8 cellular contexts compared by ENCODE assay signal in the genomic region with DNA sequence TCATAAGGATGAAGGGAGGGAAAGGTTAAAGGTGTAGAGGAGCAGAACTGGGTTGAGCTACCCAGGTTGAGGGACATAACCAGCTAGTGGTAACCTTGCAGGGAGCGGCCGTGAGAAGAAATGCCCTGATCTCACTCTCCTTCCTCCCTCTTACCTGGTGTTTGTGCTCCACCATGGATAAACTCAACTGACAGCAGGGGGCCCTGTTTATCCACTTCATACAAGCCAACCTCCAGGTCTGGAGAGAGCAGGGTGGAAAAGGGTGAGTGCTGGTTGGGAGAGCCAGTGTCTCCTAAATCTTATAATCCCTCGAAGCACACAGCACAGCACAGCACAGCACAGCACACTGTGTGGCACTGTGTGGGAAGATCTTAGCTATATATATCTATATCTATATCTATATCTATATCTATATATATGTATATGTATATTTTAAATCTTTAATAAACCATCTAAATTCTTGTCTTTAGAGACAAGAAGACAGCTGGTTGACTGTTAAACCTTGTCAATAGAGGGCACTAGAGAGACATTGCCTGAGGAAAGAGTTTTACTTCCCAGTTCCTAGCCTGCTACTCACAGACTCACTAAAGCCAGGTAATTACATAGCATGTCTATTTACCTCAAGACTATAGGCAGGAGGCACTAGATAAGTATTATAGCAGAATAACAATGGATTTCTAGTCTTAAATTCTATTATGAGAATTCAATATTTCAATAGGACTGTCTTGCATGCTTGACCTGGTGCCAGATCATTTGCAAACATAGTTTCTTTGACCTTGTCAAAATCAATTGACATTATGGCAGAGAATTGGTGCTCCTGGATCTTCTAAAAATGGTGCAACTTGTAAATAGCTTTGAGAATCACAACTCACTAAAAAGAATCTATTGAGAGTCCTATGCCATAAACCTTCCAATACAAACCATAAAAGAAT. TPM values are rescaled to one million over a fixed set of nuclear protein-coding genes. Genes with fewer than 3 reads are reported as not detected.
DNase-seq lines count a peak whose midpoint lies in the region; ATAC-seq and TF ChIP-seq lines count a peak whose summit lies in the region.

No MANE protein-coding gene starts in this region.

- no peak overlapping the region for H2AFZ ChIP-seq in neural progenitor cell (replicated peaks)

- H3K36me3 Mint-ChIP-seq in chondrocyte (ENCODE audit: low read depth) (no peaks in the 10 kb centered on the region), neural progenitor cell (no peaks in the 10 kb centered on the region)

- H3K9me3 ChIP-seq in neural progenitor cell (ENCODE audit: low read depth): no peaks in the 10 kb centered on the region

- no peak overlapping the region for H3K9ac ChIP-seq in neural progenitor cell

- no peak for TF ChIP-seq POLR2A in NB4 (IDR thresholded peaks at IDR 0.05; ENCODE audit: extremely low read depth, insufficient read length)

- H3K9me3 Mint-ChIP-seq in chondrocyte (ENCODE audit: low read depth) (no peaks in the 10 kb centered on the region), neural progenitor cell (peaks cover 2% of the 10 kb centered on the region)

- H3F3A ChIP-seq in neural progenitor cell (ENCODE audit: low read depth): no peaks in the 10 kb centered on the region

- H3K36me3 ChIP-seq in GM06990 (ENCODE audit: control insufficient read depth, insufficient read depth, low read length) (no peaks in the 10 kb centered on the region), neural progenitor cell (no peaks in the 10 kb centered on the region)

- H3K4me3 Mint-ChIP-seq in chondrocyte (ENCODE audit: unreplicated experiment) (no peak overlapping the region), neural progenitor cell (no peak overlapping the region)

- no peaks in the 10 kb centered on the region for H4K20me1 ChIP-seq in neural progenitor cell (ENCODE audit: low read depth)

- H3K27me3 ChIP-seq in GM06990 (replicated peaks; ENCODE audit: control insufficient read depth, insufficient read depth, low read length) (no peaks in the 10 kb centered on the region), neural progenitor cell (no peaks in the 10 kb centered on the region)

- H3K79me2 ChIP-seq in neural progenitor cell (ENCODE audit: low read depth): no peaks in the 10 kb centered on the region

- no peaks in the 10 kb centered on the region for H3K4me1 ChIP-seq in neural progenitor cell

- H3K4me1 Mint-ChIP-seq in chondrocyte (ENCODE audit: low read depth) (peaks cover 11% of the 10 kb centered on the region), neural progenitor cell (peaks cover 8% of the 10 kb centered on the region)

- ATAC-seq in HG03108 (IDR thresholded peaks at IDR 0.05; ENCODE audit: unreplicated experiment) (no peak), HG02840 (IDR thresholded peaks at IDR 0.05; ENCODE audit: low FRiP score, unreplicated experiment) (no peak)
- no peak for ATAC-seq in stimulated activated naive CD8-positive, alpha-beta T cell treated with anti-CD3 and anti-CD28 coated beads, Interleukin-15, Interleukin-2, amounts not matched to agents 100 U/mL and 50 U/mL, for 24 hours

- H3K27me3 Mint-ChIP-seq in chondrocyte (ENCODE audit: low read depth) (peaks cover 2% of the 10 kb centered on the region), neural progenitor cell (ENCODE audit: insufficient read depth, low read depth) (peaks cover 4% of the 10 kb centered on the region)

- DNase-seq in GM06990 (ENCODE audit: extremely low read depth, insufficient read length): no peak
- peak; percentile 27 for DNase-seq in NB4 (ENCODE audit: low read depth)
- no peak for DNase-seq in chondrocyte (ENCODE audit: low spot score)
- peak; percentile 51 for DNase-seq in neural progenitor cell (ENCODE audit: low spot score)
- no peak for DNase-seq in mucosa of gallbladder (ENCODE audit: low spot score)
- no peak for DNase-seq in stimulated activated naive CD8-positive, alpha-beta T cell treated with anti-CD3 and anti-CD28 coated beads, Interleukin-15, Interleukin-2, amounts not matched to agents 100 U/mL and 50 U/mL, for 24 hours

- H3K4me2 ChIP-seq in neural progenitor cell: no peak overlapping the region

- H3K27ac Mint-ChIP-seq in chondrocyte (ENCODE audit: unreplicated experiment) (no peak overlapping the region), neural progenitor cell (no peak overlapping the region)

- H3K4me3 ChIP-seq in GM06990 (replicated peaks; ENCODE audit: low read depth, low read length) (no peak overlapping the region), NB4 (ENCODE audit: low read depth, low read length) (no peak overlapping the region), neural progenitor cell (no peak overlapping the region)

- H3K27ac ChIP-seq in neural progenitor cell: no peak overlapping the region

- peak; percentile 75 for TF ChIP-seq CTCF in GM06990 (IDR thresholded peaks at IDR 0.05; ENCODE audit: insufficient read depth, low read length, poor library complexity, severe bottlenecking)
- peak; percentile 59 for TF ChIP-seq CTCF in NB4 (IDR thresholded peaks at IDR 0.05; ENCODE audit: low read depth, low read length)
- TF ChIP-seq CTCF in chondrocyte (IDR thresholded peaks at IDR 0.05): peak; percentile 73
- TF ChIP-seq CTCF in neural progenitor cell (IDR thresholded peaks at IDR 0.05): peak; percentile 72

RNA-seq across cellular contexts. Expression of a gene that starts 21.7 kb away (rescaled TPM):
- 4.0 to 6.6 TPM (median 4.8 TPM) in 3 replicates for total RNA-seq in chondrocyte
- total RNA-seq in neural progenitor cell (ENCODE audit: low replicate concordance): 2.2 and 5.7 TPM in 2 replicates
- total RNA-seq in mucosa of gallbladder: 18.2 TPM

Comparison
In these comparisons a context has a peak if more than half of its experiments do, and no peak if none do; other contexts are left out.
1. DNase-seq: peak in NB4 (single experiment) and neural progenitor cell (single experiment); none in GM06990 (single experiment), chondrocyte (single experiment), mucosa of gallbladder (single experiment) and stimulated activated naive CD8-positive, alpha-beta T cell treated with anti-CD3 and anti-CD28 coated beads, Interleukin-15, Interleukin-2, amounts not matched to agents 100 U/mL and 50 U/mL, for 24 hours (single experiment).
2. Peak in every context shown above with its lines, with median percentiles within 50 percentile points of each other: CTCF ChIP-seq.